In the genomic region with DNA sequence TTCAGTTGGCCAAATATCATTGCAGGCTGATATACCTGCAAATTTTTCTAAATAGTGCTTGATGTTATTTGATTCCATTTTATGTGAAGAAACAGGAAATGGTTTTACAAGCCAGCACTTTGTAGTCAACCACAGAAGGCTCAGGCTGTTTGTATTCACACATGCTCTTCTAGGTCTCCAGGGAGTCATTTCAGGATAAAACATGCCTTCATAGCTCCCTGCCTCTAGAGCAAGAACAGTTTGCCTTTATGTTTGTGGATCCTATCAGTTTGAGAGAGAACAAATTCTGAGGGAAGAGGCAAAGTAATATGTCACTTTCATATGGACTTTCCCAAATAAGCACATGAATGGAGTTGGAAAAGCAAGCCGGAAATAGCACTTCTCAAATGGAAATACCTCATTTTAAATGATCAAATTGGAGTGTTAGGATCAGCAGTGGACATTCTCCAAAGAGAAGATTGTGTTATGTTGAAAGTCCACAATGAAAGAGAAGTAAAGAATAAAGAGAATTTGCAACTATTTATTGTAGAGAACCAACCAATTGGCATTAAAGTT, we compare ENCODE assay signal across 11 cellular contexts.
DNase-seq lines count a peak whose midpoint lies in the region; ATAC-seq and FAIRE-seq lines count a peak whose summit lies in the region.
"Had no signal": no experiment of that assay in that cellular context is flagged by ENCODE, and none has a peak within 500 bp of the region (broad histone marks: within the 10 kb centered on the region; RNA-seq: fewer than 3 reads in every experiment).

No MANE protein-coding gene starts in this region.

- DNase-seq in NCI-H748 (lab: John Stamatoyannopoulos, UW; ENCODE audit: unreplicated experiment) (peak; percentile 49), NCI-H748 treated with DMSO at 0.1 percent for 48 hours (lab: John Stamatoyannopoulos, UW) (no peak), amniotic epithelial cell (ENCODE audit: low read depth) (peak; percentile 18), urothelium cell line (ENCODE audit: low spot score) (peak; percentile 4), SW 1271 (lab: John Stamatoyannopoulos, UW) (no peak), KG1 (lab: John Stamatoyannopoulos, UW) (no peak)
- DNase-seq in NK-92 treated with Interleukin-12 subunit alpha and Interleukin-12 subunit beta, amount 100 ng/mL, for 24 hours (lab: John Stamatoyannopoulos, UW) = no peak
- DNase-seq: NCI-H1930, nucleus accumbens, T-helper 2 cell had no signal

- ATAC-seq in HG03378 (IDR thresholded peaks at IDR 0.05; ENCODE audit: unreplicated experiment) = peak; percentile 46

- no peak for FAIRE-seq in urothelium cell line (lab: Jason Lieb, UNC)

Comparison
In these comparisons a context has a peak if more than half of its experiments do, and no peak if none do; other contexts are left out.
1. DNase-seq: peak in NCI-H748 (single experiment), amniotic epithelial cell (single experiment) and urothelium cell line (single experiment); none in NCI-H748 treated with DMSO at 0.1 percent for 48 hours (single experiment), NK-92 treated with Interleukin-12 subunit alpha and Interleukin-12 subunit beta, amount 100 ng/mL, for 24 hours (single experiment), SW 1271 (0 of 2) and KG1 (single experiment).